In the genomic region with DNA sequence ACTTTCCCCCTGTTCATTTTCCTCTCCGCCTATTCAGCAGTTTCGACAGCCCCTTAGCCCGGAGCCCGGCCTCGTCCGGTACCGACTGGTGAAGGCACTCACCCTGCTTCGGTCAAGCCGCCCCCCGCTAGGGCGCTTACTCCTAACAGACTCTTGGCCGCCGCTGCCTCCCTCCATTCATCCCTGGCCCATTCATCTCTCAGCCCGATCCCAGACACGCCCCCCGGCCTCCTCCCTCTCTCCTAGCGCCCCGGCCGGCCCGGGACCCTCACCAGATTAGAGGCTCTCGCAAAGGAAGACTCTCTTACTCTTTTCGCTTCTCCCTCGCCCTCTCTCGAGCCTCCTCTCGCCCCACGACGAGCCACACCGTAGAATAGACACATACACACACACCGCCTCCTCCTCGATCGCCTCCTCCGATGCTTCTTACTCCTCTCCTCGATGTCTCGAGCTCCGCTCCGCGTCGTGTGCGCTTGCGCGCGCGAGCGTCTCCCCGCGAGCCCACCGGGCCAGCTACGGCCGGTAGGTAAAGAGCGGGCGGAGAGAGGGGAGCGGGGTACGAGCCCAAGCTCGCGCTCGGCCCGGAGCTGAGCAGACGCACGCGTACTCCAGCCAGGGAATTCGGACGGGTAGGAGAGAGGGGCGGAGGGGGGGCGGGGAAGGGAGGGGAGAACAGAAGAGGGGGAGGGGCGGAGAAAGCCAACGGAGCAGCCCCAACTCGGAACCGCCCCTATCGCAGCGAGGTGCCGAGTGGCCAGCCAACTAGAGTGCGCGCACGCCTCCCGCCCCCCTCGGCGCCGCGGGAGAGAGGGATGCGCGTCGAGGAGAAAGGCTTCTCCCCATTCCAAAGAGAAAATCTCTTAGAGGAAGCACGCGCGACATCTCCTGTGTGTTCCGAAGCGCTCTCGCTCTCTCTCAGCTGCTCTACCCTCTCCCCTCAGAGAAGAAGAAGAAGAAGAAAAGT, we compare ENCODE assay signal across 8 cellular contexts. TPM values are rescaled to one million over a fixed set of nuclear protein-coding genes. Genes with fewer than 3 reads are reported as not detected.
DNase-seq lines count a peak whose midpoint lies in the region; ATAC-seq, FAIRE-seq and TF ChIP-seq lines count a peak whose summit lies in the region.

TSS of gene WNK3 (minus strand) at position 633 of the 964 bp plus-strand sequence.

- TF ChIP-seq POLR2A in Peyer's patch (IDR thresholded peaks at IDR 0.05): no peak

- peak within 1 kb of the TSS; percentile 34 to 50 (median 44) for H3K4me3 ChIP-seq in Peyer's patch

- H3K4me3 Mint-ChIP-seq in activated naive CD4-positive, alpha-beta T cell treated with anti-CD3 and anti-CD28 coated beads, Interleukin-2, amount 50 U/mL, for 24 hours: peak within 1 kb of the TSS; percentile 92
- peak within 1 kb of the TSS; percentile 92 to 98 (median 97) for H3K4me3 Mint-ChIP-seq in nephron

- H3K36me3 Mint-ChIP-seq in activated naive CD4-positive, alpha-beta T cell treated with anti-CD3 and anti-CD28 coated beads, Interleukin-2, amount 50 U/mL, for 24 hours: no peaks in the 10 kb centered on the region
- peaks cover 4% of the 10 kb centered on the region for H3K36me3 Mint-ChIP-seq in nephron (ENCODE audit: low read depth)

- no peaks in the 10 kb centered on the region for H3K9me3 Mint-ChIP-seq in activated naive CD4-positive, alpha-beta T cell treated with anti-CD3 and anti-CD28 coated beads, Interleukin-2, amount 50 U/mL, for 24 hours
- peaks cover 4% of the 10 kb centered on the region for H3K9me3 Mint-ChIP-seq in nephron

- H3K4me1 ChIP-seq in Peyer's patch: no peaks in the 10 kb centered on the region

- H3K27me3 ChIP-seq in Peyer's patch: no peaks in the 10 kb centered on the region

- ATAC-seq in GM19452 (IDR thresholded peaks at IDR 0.05; ENCODE audit: unreplicated experiment): no peak

- DNase-seq in HPDE6-E6E7 (ENCODE audit: extremely low spot score) (peak; percentile 49), Peyer's patch (peak in 2 of 3 donors; percentile 46 to 71), frontal cortex (ENCODE audit: low spot score in 2 of 2) (peak; percentile 53 to 57), substantia nigra (lab: John Stamatoyannopoulos, UW) (peak; percentile 4 to 83 (median 54)), NCI-H226 (no peak)

- no peak for FAIRE-seq in frontal cortex (lab: Jason Lieb, UNC)

- peak within 1 kb of the TSS in 2 of 4 donors; percentile 41 to 74 for H3K27ac ChIP-seq in Peyer's patch
- H3K27ac ChIP-seq in substantia nigra (ENCODE audit: low read depth, low read length, poor library complexity, severe bottlenecking): peak within 1 kb of the TSS; percentile 77

- H3K9me3 ChIP-seq in Peyer's patch: no peaks in the 10 kb centered on the region

- H3K27me3 Mint-ChIP-seq in activated naive CD4-positive, alpha-beta T cell treated with anti-CD3 and anti-CD28 coated beads, Interleukin-2, amount 50 U/mL, for 24 hours: peaks cover 15% of the 10 kb centered on the region
- peaks cover 3% of the 10 kb centered on the region for H3K27me3 Mint-ChIP-seq in nephron (ENCODE audit: low read depth)

- no peaks in the 10 kb centered on the region for H3K36me3 ChIP-seq in Peyer's patch

- H3K27ac Mint-ChIP-seq in activated naive CD4-positive, alpha-beta T cell treated with anti-CD3 and anti-CD28 coated beads, Interleukin-2, amount 50 U/mL, for 24 hours: peak within 1 kb of the TSS; percentile 55
- peak within 1 kb of the TSS; percentile 100 for H3K27ac Mint-ChIP-seq in nephron

- no peak for TF ChIP-seq CTCF in Peyer's patch (IDR thresholded peaks at IDR 0.05)
- TF ChIP-seq CTCF in nephron (IDR thresholded peaks at IDR 0.05; ENCODE audit: unreplicated experiment in 3 of 3): no peak

- H3K4me1 Mint-ChIP-seq in activated naive CD4-positive, alpha-beta T cell treated with anti-CD3 and anti-CD28 coated beads, Interleukin-2, amount 50 U/mL, for 24 hours: peaks cover 17% of the 10 kb centered on the region
- H3K4me1 Mint-ChIP-seq in nephron: peaks cover 11% of the 10 kb centered on the region

RNA-seq across cellular contexts. Expression of gene WNK3, which starts in this region (rescaled TPM):
- under 1 TPM; 0.18 to 0.83 (median 0.53) TPM for total RNA-seq in Peyer's patch
- 71.3 TPM for total RNA-seq in frontal cortex

Comparison
In these comparisons a context has a peak if more than half of its experiments do, and no peak if none do; other contexts are left out.
1. RNA of gene WNK3 (total RNA-seq): 71.3 TPM in frontal cortex (single experiment); 0.18 to 0.83 TPM in Peyer's patch; every median in the first group is over 10 times any median in the second.
2. Peak in DNase-seq and H3K4me3 ChIP-seq in Peyer's patch; RNA of the gene not detected or under 1 TPM.